Comparison of ENCODE assay signal across 18 cellular contexts in genomic region chr9:88372103-88372694, GRCh38.
"Had no signal": no experiment of that assay in that cellular context is flagged by ENCODE, and none has a peak within 500 bp of the region (broad histone marks: within the 10 kb centered on the region; RNA-seq: fewer than 3 reads in every experiment).

No MANE protein-coding gene starts in this region.

- ATAC-seq: activated CD8-positive, alpha-beta T cell treated with anti-CD3 and anti-CD28 coated beads for 36 hours; effector memory CD8-positive, alpha-beta T cell; gastroesophageal sphincter; naive thymus-derived CD4-positive, alpha-beta T cell; psoas muscle; right lobe of liver; stimulated activated memory B cell treated with anti-CD40 and anti-IgM and Interleukin-4, amounts not matched to agents 10 μg/mL and 1 μg/mL and 100 μg/mL, for 72 hours had no signal

- H3K27ac ChIP-seq: adrenal gland, epithelial cell of prostate, gastroesophageal sphincter, hepatocyte, lower lobe of right lung, neutrophil, psoas muscle, right lobe of liver, tibial artery had no signal

- DNase-seq: activated CD4-positive, alpha-beta T cell treated with anti-CD3 and anti-CD28 coated beads for 4 hours; activated CD8-positive, alpha-beta memory T cell treated with anti-CD3 and anti-CD28 coated beads, Interleukin-2, amount 50 U/mL, for 4 hours; activated CD8-positive, alpha-beta T cell treated with anti-CD3 and anti-CD28 coated beads for 36 hours; activated naive CD4-positive, alpha-beta T cell treated with Interleukin-2 at 50 U/mL for 16 hours; effector memory CD8-positive, alpha-beta T cell; kidney glomerular epithelial cell; lower lobe of right lung; naive thymus-derived CD4-positive, alpha-beta T cell; psoas muscle; right lobe of liver; T-helper 1 cell; tibial artery had no signal

- H3K9me3 ChIP-seq: adrenal gland, neutrophil, psoas muscle, right lobe of liver had no signal

- H3K36me3 ChIP-seq: adrenal gland, gastroesophageal sphincter, lower lobe of right lung, neutrophil, right lobe of liver, tibial artery had no signal

- H3K4me1 ChIP-seq: adrenal gland, gastroesophageal sphincter, lower lobe of right lung, psoas muscle, right lobe of liver, tibial artery had no signal

- H3K27me3 ChIP-seq: adrenal gland, gastroesophageal sphincter, hepatocyte, neutrophil, right lobe of liver, tibial artery had no signal

- H3K4me3 ChIP-seq: adrenal gland, gastroesophageal sphincter, hepatocyte, lower lobe of right lung, psoas muscle, right lobe of liver, tibial artery had no signal
